ENCODE assay signal across 13 cellular contexts in the genomic region with DNA sequence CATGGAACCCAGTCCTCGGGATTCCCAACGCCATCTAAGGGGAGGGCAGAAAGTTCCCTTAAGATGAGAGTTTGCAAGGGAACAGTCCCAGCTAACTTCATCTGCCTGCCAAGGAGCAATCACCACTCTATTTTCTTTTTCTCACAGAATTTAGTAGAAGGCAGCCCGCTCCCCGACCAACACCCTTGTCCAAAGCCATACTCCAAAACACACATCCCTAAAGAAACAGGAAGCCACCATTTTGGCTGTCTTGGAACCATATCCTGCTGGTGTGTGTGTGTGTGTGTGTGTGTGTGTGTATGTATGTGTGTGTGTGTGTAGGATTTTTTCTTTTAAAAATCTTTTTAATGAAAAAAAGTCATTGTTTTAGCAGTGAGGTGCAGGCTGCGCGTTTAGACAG. TPM values are rescaled to one million over a fixed set of nuclear protein-coding genes. Genes with fewer than 3 reads are reported as not detected.
A peak's percentile ranks its signal among the peaks of the same experiment; 100 is the strongest.
DNase-seq lines count a peak whose midpoint lies in the region; ATAC-seq and TF ChIP-seq lines count a peak whose summit lies in the region.
"Had no signal": no experiment of that assay in that cellular context is flagged by ENCODE, and none has a peak within 500 bp of the region (broad histone marks: within the 10 kb centered on the region; RNA-seq: fewer than 3 reads in every experiment).

No MANE protein-coding gene starts in this region.

- H3K4me3 ChIP-seq in Peyer's patch, result peak overlapping the region; percentile 37 to 62 (median 52)
- peak overlapping the region; percentile 40 to 65 for H3K4me3 ChIP-seq in gastroesophageal sphincter
- H3K4me3 ChIP-seq in mesodermal cell (ENCODE audit: extremely low read depth, insufficient read depth, low read length, poor library complexity, severe bottlenecking), result peak overlapping the region; percentile 52
- peak overlapping the region; percentile 69 for H3K4me3 ChIP-seq in suprapubic skin
- H3K4me3 ChIP-seq: PC-9 had no signal

- peak overlapping the region; percentile 57 to 81 (median 71) for H3K27ac ChIP-seq in Peyer's patch
- peak overlapping the region in 3 of 4 donors; percentile 81 to 86 (median 82) for H3K27ac ChIP-seq in gastroesophageal sphincter
- no peak overlapping the region for H3K27ac ChIP-seq in mesodermal cell (ENCODE audit: low read depth, low read length, severe bottlenecking)
- H3K27ac ChIP-seq in suprapubic skin, result no peak overlapping the region
- H3K27ac ChIP-seq: PC-9 had no signal

- no peak for ATAC-seq in gastroesophageal sphincter
- no peak for ATAC-seq in HG02973 (IDR thresholded peaks at IDR 0.05; ENCODE audit: unreplicated experiment)

- H3K9me3 ChIP-seq in Peyer's patch, result no peaks in the 10 kb centered on the region
- H3K9me3 ChIP-seq in gastroesophageal sphincter, result no peaks in the 10 kb centered on the region
- H3K9me3 ChIP-seq in mesodermal cell (ENCODE audit: control insufficient read depth, low read length), result no peaks in the 10 kb centered on the region
- H3K9me3 ChIP-seq in suprapubic skin, result no peaks in the 10 kb centered on the region

- H3K27me3 ChIP-seq in Peyer's patch (no peaks in the 10 kb centered on the region), gastroesophageal sphincter (peaks cover 61% of the 10 kb centered on the region), suprapubic skin (peaks cover 35% of the 10 kb centered on the region)

- H3K4me1 ChIP-seq in Peyer's patch, result peaks cover 0 to 7% (median 0%) of the 10 kb centered on the region in 4 donors
- H3K4me1 ChIP-seq in gastroesophageal sphincter, result peaks cover 0 to 46% (median 3%) of the 10 kb centered on the region in 3 donors
- peaks cover 7% of the 10 kb centered on the region for H3K4me1 ChIP-seq in mesodermal cell (ENCODE audit: control insufficient read depth, insufficient read depth, low read length, poor library complexity, severe bottlenecking)
- H3K4me1 ChIP-seq in suprapubic skin, result peaks cover 17% of the 10 kb centered on the region

- no peak for TF ChIP-seq CTCF in Peyer's patch (IDR thresholded peaks at IDR 0.05)
- TF ChIP-seq CTCF in gastroesophageal sphincter (IDR thresholded peaks at IDR 0.05), result no peak
- no peak for TF ChIP-seq CTCF in suprapubic skin (IDR thresholded peaks at IDR 0.05)

- TF ChIP-seq POLR2A in Peyer's patch (IDR thresholded peaks at IDR 0.05), result no peak
- TF ChIP-seq POLR2A in gastroesophageal sphincter (IDR thresholded peaks at IDR 0.05), result no peak
- no peak for TF ChIP-seq POLR2A in suprapubic skin (IDR thresholded peaks at IDR 0.05)

- DNase-seq in Peyer's patch (no peak), suprapubic skin (ENCODE audit: low spot score in 2 of 2) (no peak), mesenteric fat pad (ENCODE audit: low spot score) (no peak), AG20443 (ENCODE audit: low spot score) (no peak)
- no peak for DNase-seq in activated CD8-positive, alpha-beta memory T cell treated with anti-CD3 and anti-CD28 coated beads, Interleukin-2, amount 50 U/mL, for 4 hours
- DNase-seq: activated CD4-positive, alpha-beta memory T cell treated with anti-CD3 and anti-CD28 coated beads, Interleukin-2, amount 10 ng/mL, durations not matched to agents 7 days and 5 days; activated naive CD4-positive, alpha-beta T cell treated with anti-CD3 and anti-CD28 coated beads for 36 hours; foreskin fibroblast; PC-9 had no signal

- no peak for TF ChIP-seq EP300 in gastroesophageal sphincter (IDR thresholded peaks at IDR 0.05)
- TF ChIP-seq EP300 in suprapubic skin (IDR thresholded peaks at IDR 0.05), result no peak

- 41% methylated on average over 6 of the region's 6 CpGs; no CpG with 5 or more reads in 1 of the 2 donors for WGBS in gastroesophageal sphincter (ENCODE audit: low coverage in 1 of 2), 2 donors
- WGBS in mesodermal cell (ENCODE audit: insufficient coverage in 2 of 2), 2 experiments, result 81 to 85% methylated on average over 4 to 6 of the region's 6 CpGs
- WGBS in suprapubic skin, result 50% methylated on average over 6 of the region's 6 CpGs

- H3K36me3 ChIP-seq in Peyer's patch (no peaks in the 10 kb centered on the region), gastroesophageal sphincter (no peaks in the 10 kb centered on the region), mesodermal cell (ENCODE audit: control insufficient read depth, insufficient read depth, low read length) (no peaks in the 10 kb centered on the region), suprapubic skin (no peaks in the 10 kb centered on the region)

RNA-seq across cellular contexts. Expression of a gene that starts 7.0 kb away (rescaled TPM):
- 10 to 100 TPM in 3 of 4 donors, 1 to 10 TPM in 1; 8.6 to 65.2 (median 18.1) TPM for total RNA-seq in Peyer's patch
- 10 to 100 TPM; 16.1 to 18.7 (median 17.3) TPM for total RNA-seq in gastroesophageal sphincter
- polyA plus RNA-seq in mesodermal cell (2013, experiment 1 of 2), result 39.9 TPM
- 27.6 TPM for polyA plus RNA-seq in mesodermal cell (2013, experiment 2 of 2)
- 10 to 100 TPM in 2 of 4 donors, 1 to 10 TPM in 2; 2.8 to 15.5 (median 7.1) TPM for total RNA-seq in suprapubic skin
- total RNA-seq in mesenteric fat pad, result 38.6 TPM
- total RNA-seq: activated naive CD4-positive, alpha-beta T cell treated with anti-CD3 and anti-CD28 coated beads for 36 hours; PC-9 had no signal
- polyA plus RNA-seq: BJ had no signal

Comparison
In these comparisons a context has a peak if more than half of its experiments do, and no peak if none do; other contexts are left out.
1. H3K27ac ChIP-seq: peak in Peyer's patch (4 of 4) and gastroesophageal sphincter (3 of 4); none in mesodermal cell (single experiment) and suprapubic skin (single experiment).
2. Peak in every context shown above with its lines, with median percentiles within 50 percentile points of each other: H3K4me3 ChIP-seq.